24 cellular contexts compared by ENCODE assay signal in the genomic region with DNA sequence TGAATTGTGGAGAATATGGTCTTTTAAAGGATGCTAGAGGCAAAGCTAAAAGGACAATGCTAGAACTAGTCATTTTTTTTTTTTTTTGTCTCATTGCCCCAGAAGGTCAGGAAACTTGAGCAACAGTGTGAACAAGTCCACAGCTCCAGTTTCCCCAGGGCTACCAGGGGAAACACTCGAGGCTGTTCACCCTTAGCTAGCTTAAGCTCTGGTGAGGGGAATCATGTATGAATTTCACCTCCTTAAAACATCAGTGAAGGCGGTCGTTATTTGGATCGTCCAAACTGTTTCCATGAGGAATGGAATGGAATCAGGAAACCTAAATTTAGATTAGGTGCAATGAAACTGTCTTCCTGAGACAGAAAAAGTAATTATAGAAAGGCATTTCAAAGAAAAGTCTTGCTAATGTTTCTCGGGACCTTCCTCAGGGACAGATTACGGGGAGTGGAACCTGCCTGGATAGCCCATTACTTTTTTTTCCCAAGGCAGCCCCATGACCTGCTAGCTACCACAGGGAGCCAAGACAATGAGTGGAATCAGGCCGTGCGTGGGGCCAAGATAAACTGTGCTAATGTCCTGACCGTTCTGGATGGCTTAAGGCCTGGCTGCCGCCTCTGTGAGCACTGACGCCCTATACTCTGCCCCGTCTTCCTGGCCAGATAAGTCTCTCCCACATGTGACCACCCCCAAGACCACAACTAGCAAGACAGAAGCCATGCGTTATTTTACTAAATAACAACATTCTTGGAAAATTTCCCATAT.
DNase-seq lines count a peak whose midpoint lies in the region; ATAC-seq, FAIRE-seq and TF ChIP-seq lines count a peak whose summit lies in the region.
"Had no signal": no experiment of that assay in that cellular context is flagged by ENCODE, and none has a peak within 500 bp of the region (broad histone marks: within the 10 kb centered on the region; RNA-seq: fewer than 3 reads in every experiment).

No MANE protein-coding gene starts in this region.

- no peak overlapping the region for H3K27ac ChIP-seq in astrocyte (ENCODE audit: low read depth, low read length)
- H3K27ac ChIP-seq in esophagus squamous epithelium = peak overlapping the region in 3 of 4 donors; percentile 4 to 43 (median 36)
- H3K27ac ChIP-seq in skeletal muscle tissue (ENCODE audit: low read depth, low read length) = peak overlapping the region; percentile 70
- H3K27ac ChIP-seq: dorsolateral prefrontal cortex, KMS-11, ovary, vagina had no signal

- H3K4me1 ChIP-seq in astrocyte (ENCODE audit: insufficient read depth, low read length) = peaks cover 13% of the 10 kb centered on the region
- H3K4me1 ChIP-seq in esophagus squamous epithelium = peaks cover 7 to 30% (median 8%) of the 10 kb centered on the region in 3 donors
- H3K4me1 ChIP-seq in skeletal muscle tissue (ENCODE audit: control insufficient read depth in 3 of 3, insufficient read depth in 3 of 3, low read length in 3 of 3) = peaks cover 14 to 21% (median 21%) of the 10 kb centered on the region in 3 donors
- H3K4me1 ChIP-seq: vagina had no signal

- H3K9ac ChIP-seq in astrocyte (ENCODE audit: low read length) (no peak overlapping the region), skeletal muscle tissue (ENCODE audit: low read depth in 1 of 3, low read length in 3 of 3) (peak overlapping the region in 2 of 3 donors; percentile 1 to 17)
- H3K9ac ChIP-seq: KMS-11, SK-N-SH had no signal

- H3K36me3 Mint-ChIP-seq in astrocyte (ENCODE audit: low read depth, unreplicated experiment) = no peaks in the 10 kb centered on the region
- H3K36me3 Mint-ChIP-seq: CD4-positive, CD25-positive, alpha-beta regulatory T cell; memory B cell had no signal

- H3K36me3 ChIP-seq in astrocyte (ENCODE audit: insufficient read depth, low read length) (no peaks in the 10 kb centered on the region), esophagus squamous epithelium (no peaks in the 10 kb centered on the region), skeletal muscle tissue (ENCODE audit: control insufficient read depth in 3 of 3, insufficient read depth in 3 of 3, low read length in 3 of 3) (no peaks in the 10 kb centered on the region)
- H3K36me3 ChIP-seq: ovary, vagina had no signal

- no peak overlapping the region for H3K4me3 ChIP-seq in astrocyte (ENCODE audit: insufficient read depth, low read depth, low read length)
- no peak overlapping the region for H3K4me3 ChIP-seq in esophagus squamous epithelium
- H3K4me3 ChIP-seq in skeletal muscle tissue (ENCODE audit: low read length in 3 of 3) = peak overlapping the region in 2 of 3 donors; percentile 30 to 41
- H3K4me3 ChIP-seq: dorsolateral prefrontal cortex, ovary, vagina had no signal

- no peaks in the 10 kb centered on the region for H3K79me2 ChIP-seq in astrocyte (ENCODE audit: insufficient read depth, low read length)

- H2AFZ ChIP-seq in astrocyte (ENCODE audit: low read depth, low read length) = peak overlapping the region; percentile 14

- H3K27me3 ChIP-seq in astrocyte (ENCODE audit: insufficient read depth, low read length) (no peaks in the 10 kb centered on the region), esophagus squamous epithelium (no peaks in the 10 kb centered on the region), skeletal muscle tissue (ENCODE audit: control insufficient read depth in 3 of 3, insufficient read depth in 3 of 3, low read length in 3 of 3) (no peaks in the 10 kb centered on the region)
- H3K27me3 ChIP-seq: dorsolateral prefrontal cortex, ovary, vagina had no signal

- no peaks in the 10 kb centered on the region for H3K27me3 Mint-ChIP-seq in astrocyte (ENCODE audit: low read depth, unreplicated experiment)
- H3K27me3 Mint-ChIP-seq: activated T-cell treated with anti-CD3 and anti-CD28 coated beads, Interleukin-2, amount 50 U/mL, for 24 hours; memory B cell had no signal

- FAIRE-seq in astrocyte (lab: Jason Lieb, UNC) = no peak

- TF ChIP-seq CTCF in astrocyte (IDR thresholded peaks at IDR 0.05; ENCODE audit: insufficient read depth, low read depth, low read length) (no peak), esophagus squamous epithelium (IDR thresholded peaks at IDR 0.05) (no peak)

- peaks cover 17% of the 10 kb centered on the region for H3K4me1 Mint-ChIP-seq in astrocyte (ENCODE audit: low read depth, unreplicated experiment)
- H3K4me1 Mint-ChIP-seq: memory B cell had no signal

- TF ChIP-seq POLR2A in esophagus squamous epithelium (IDR thresholded peaks at IDR 0.05) = no peak

- H4K20me1 ChIP-seq in astrocyte (ENCODE audit: insufficient read depth, low read length) = no peaks in the 10 kb centered on the region

- no peak overlapping the region for H3K27ac Mint-ChIP-seq in astrocyte (ENCODE audit: unreplicated experiment)
- H3K27ac Mint-ChIP-seq: activated CD8-positive, alpha-beta T cell treated with anti-CD3 and anti-CD28 coated beads, Interleukin-2, amount 10 ng/mL, durations not matched to agents 7 days and 5 days; activated naive CD4-positive, alpha-beta T cell treated with anti-CD3 and anti-CD28 coated beads for 36 hours; activated T-cell treated with anti-CD3 and anti-CD28 coated beads, Interleukin-2, amount 50 U/mL, for 24 hours; CD4-positive, CD25-positive, alpha-beta regulatory T cell; memory B cell; naive thymus-derived CD4-positive, alpha-beta T cell had no signal

- H3K9me3 Mint-ChIP-seq in astrocyte (ENCODE audit: unreplicated experiment) = peaks cover 2% of the 10 kb centered on the region
- H3K9me3 Mint-ChIP-seq: activated naive CD4-positive, alpha-beta T cell treated with anti-CD3 and anti-CD28 coated beads for 36 hours; activated T-cell treated with anti-CD3 and anti-CD28 coated beads, Interleukin-2, amount 50 U/mL, for 24 hours had no signal

- ATAC-seq in GM18519 (IDR thresholded peaks at IDR 0.05; ENCODE audit: low FRiP score, unreplicated experiment) = no peak
- ATAC-seq: activated CD4-positive, CD25-positive, alpha-beta regulatory T cell treated with anti-CD3 and anti-CD28 coated beads, Interleukin-2, amount 50 U/mL, for 24 hours; activated CD8-positive, alpha-beta T cell treated with anti-CD3 and anti-CD28 coated beads, Interleukin-2, amount 10 ng/mL, durations not matched to agents 7 days and 5 days; naive thymus-derived CD4-positive, alpha-beta T cell; Panc1 had no signal

- no peak overlapping the region for H3K4me3 Mint-ChIP-seq in astrocyte (ENCODE audit: unreplicated experiment)
- H3K4me3 Mint-ChIP-seq: activated CD8-positive, alpha-beta T cell treated with anti-CD3 and anti-CD28 coated beads, Interleukin-2, amount 10 ng/mL, durations not matched to agents 7 days and 5 days; activated naive CD4-positive, alpha-beta T cell treated with anti-CD3 and anti-CD28 coated beads for 36 hours; activated T-cell treated with anti-CD3 and anti-CD28 coated beads, Interleukin-2, amount 50 U/mL, for 24 hours; CD4-positive, CD25-positive, alpha-beta regulatory T cell; memory B cell; naive thymus-derived CD4-positive, alpha-beta T cell had no signal

- no peak overlapping the region for H3K4me2 ChIP-seq in astrocyte (ENCODE audit: low read length)
- H3K4me2 ChIP-seq: KMS-11, SK-N-SH had no signal

- peak; percentile 55 for DNase-seq in astrocyte (ENCODE audit: low read depth)
- DNase-seq in esophagus squamous epithelium (lab: John Stamatoyannopoulos, UW) = no peak
- peak; percentile 43 for DNase-seq in left kidney (ENCODE audit: low read depth, low spot score)
- DNase-seq in SIG-M5 (lab: John Stamatoyannopoulos, UW) = no peak
- DNase-seq in NCI-H526 (lab: John Stamatoyannopoulos, UW) = no peak
- DNase-seq in A172 (ENCODE audit: low spot score) = no peak
- DNase-seq: activated CD8-positive, alpha-beta T cell treated with anti-CD3 and anti-CD28 coated beads, Interleukin-2, amount 10 ng/mL, durations not matched to agents 7 days and 5 days; activated naive CD4-positive, alpha-beta T cell treated with anti-CD3 and anti-CD28 coated beads for 36 hours; activated T-cell treated with anti-CD3 and anti-CD28 coated beads, Interleukin-2, amount 50 U/mL, for 24 hours; CD4-positive, CD25-positive, alpha-beta regulatory T cell; dorsolateral prefrontal cortex; naive thymus-derived CD4-positive, alpha-beta T cell; NCI-H2029; NCI-H446; ovary; SK-N-SH; stimulated activated CD4-positive, alpha-beta T cell treated with anti-CD3 and anti-CD28 coated beads, Interleukin-4, amount 100 ng/mL, for 4 hours had no signal

- 58 to 75% methylated on average over 12 to 13 of the region's 13 CpGs for WGBS in esophagus squamous epithelium, 2 donors

- intact Hi-C loops in esophagus squamous epithelium (cut with DNase I) = no loop called here

- H3K9me3 ChIP-seq in astrocyte (ENCODE audit: insufficient read depth, low read depth, low read length) (no peaks in the 10 kb centered on the region), esophagus squamous epithelium (no peaks in the 10 kb centered on the region), skeletal muscle tissue (ENCODE audit: control insufficient read depth in 3 of 3, low read length in 3 of 3) (no peaks in the 10 kb centered on the region)
- H3K9me3 ChIP-seq: ovary, SK-N-SH, vagina had no signal

Comparison
In these comparisons a context has a peak if more than half of its experiments do, and no peak if none do; other contexts are left out.
1. DNase-seq: peak in astrocyte (single experiment) and left kidney (single experiment); none in esophagus squamous epithelium (single experiment), SIG-M5 (single experiment), NCI-H526 (0 of 2) and A172 (single experiment).
2. H3K4me3 ChIP-seq: peak in skeletal muscle tissue (2 of 3); none in astrocyte (single experiment) and esophagus squamous epithelium (0 of 4).